In genomic region chrX:102720237-102721168, GRCh38 we compare ENCODE assay signal across 1 cellular context.
TF ChIP-seq lines count a peak whose summit lies in the region.

A gene with protein sequence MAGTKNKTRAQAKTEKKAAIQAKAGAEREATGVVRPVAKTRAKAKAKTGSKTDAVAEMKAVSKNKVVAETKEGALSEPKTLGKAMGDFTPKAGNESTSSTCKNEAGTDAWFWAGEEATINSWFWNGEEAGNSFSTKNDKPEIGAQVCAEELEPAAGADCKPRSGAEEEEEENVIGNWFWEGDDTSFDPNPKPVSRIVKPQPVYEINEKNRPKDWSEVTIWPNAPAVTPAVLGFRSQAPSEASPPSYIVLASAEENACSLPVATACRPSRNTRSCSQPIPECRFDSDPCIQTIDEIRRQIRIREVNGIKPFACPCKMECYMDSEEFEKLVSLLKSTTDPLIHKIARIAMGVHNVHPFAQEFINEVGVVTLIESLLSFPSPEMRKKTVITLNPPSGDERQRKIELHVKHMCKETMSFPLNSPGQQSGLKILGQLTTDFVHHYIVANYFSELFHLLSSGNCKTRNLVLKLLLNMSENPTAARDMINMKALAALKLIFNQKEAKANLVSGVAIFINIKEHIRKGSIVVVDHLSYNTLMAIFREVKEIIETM (plus strand): TSS chrX:102720743. CDS start chrX:102748996, 28,253 bp downstream.

TF ChIP-seq in K562, 482 proteins besides CTCF, POLR2A, EP300 and RAD21 (continues in another document):
- TF ChIP-seq, protein P1, sequence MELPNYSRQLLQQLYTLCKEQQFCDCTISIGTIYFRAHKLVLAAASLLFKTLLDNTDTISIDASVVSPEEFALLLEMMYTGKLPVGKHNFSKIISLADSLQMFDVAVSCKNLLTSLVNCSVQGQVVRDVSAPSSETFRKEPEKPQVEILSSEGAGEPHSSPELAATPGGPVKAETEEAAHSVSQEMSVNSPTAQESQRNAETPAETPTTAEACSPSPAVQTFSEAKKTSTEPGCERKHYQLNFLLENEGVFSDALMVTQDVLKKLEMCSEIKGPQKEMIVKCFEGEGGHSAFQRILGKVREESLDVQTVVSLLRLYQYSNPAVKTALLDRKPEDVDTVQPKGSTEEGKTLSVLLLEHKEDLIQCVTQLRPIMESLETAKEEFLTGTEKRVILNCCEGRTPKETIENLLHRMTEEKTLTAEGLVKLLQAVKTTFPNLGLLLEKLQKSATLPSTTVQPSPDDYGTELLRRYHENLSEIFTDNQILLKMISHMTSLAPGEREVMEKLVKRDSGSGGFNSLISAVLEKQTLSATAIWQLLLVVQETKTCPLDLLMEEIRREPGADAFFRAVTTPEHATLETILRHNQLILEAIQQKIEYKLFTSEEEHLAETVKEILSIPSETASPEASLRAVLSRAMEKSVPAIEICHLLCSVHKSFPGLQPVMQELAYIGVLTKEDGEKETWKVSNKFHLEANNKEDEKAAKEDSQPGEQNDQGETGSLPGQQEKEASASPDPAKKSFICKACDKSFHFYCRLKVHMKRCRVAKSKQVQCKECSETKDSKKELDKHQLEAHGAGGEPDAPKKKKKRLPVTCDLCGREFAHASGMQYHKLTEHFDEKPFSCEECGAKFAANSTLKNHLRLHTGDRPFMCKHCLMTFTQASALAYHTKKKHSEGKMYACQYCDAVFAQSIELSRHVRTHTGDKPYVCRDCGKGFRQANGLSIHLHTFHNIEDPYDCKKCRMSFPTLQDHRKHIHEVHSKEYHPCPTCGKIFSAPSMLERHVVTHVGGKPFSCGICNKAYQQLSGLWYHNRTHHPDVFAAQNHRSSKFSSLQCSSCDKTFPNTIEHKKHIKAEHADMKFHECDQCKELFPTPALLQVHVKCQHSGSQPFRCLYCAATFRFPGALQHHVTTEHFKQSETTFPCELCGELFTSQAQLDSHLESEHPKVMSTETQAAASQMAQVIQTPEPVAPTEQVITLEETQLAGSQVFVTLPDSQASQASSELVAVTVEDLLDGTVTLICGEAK (IDR thresholded peaks at IDR 0.05): no peak
- TF ChIP-seq, protein P1 (CRISPR knock-in tag; IDR thresholded peaks at IDR 0.05): no peak
- TF ChIP-seq ZNF274 (IDR thresholded peaks at IDR 0.05; ENCODE audit: borderline replicate concordance, low read depth, low read length): no peak
- no peak for TF ChIP-seq SRSF7 (optimal IDR thresholded peaks at IDR 0.05; ENCODE audit: low read depth, low read length)
- peak; percentile 79 for TF ChIP-seq SIN3B (IDR thresholded peaks at IDR 0.05; ENCODE audit: low read depth)
- TF ChIP-seq HDAC1 (IDR thresholded peaks at IDR 0.05): peak in 1 of 2 experiments; percentile 67; a peak in 1 of 4 replicates
- no peak for TF ChIP-seq ZNF644 (tag; IDR thresholded peaks at IDR 0.05; ENCODE audit: low read depth)
- TF ChIP-seq IRF2 (CRISPR knock-in tag; IDR thresholded peaks at IDR 0.05): no peak
- TF ChIP-seq, protein P2, sequence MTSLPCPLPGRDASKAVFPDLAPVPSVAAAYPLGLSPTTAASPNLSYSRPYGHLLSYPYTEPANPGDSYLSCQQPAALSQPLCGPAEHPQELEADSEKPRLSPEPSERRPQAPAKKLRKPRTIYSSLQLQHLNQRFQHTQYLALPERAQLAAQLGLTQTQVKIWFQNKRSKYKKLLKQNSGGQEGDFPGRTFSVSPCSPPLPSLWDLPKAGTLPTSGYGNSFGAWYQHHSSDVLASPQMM (CRISPR knock-in tag; IDR thresholded peaks at IDR 0.05): no peak
- no peak for TF ChIP-seq RBBP5 (IDR thresholded peaks at IDR 0.05; ENCODE audit: borderline replicate concordance, insufficient read depth, low read length, poor library complexity, severe bottlenecking)
- TF ChIP-seq RUNX1 (IDR thresholded peaks at IDR 0.05; ENCODE audit: low read depth): no peak
- 0 out of 2 replicates have a peak, but pooled peaks have one; percentile 14 for TF ChIP-seq MITF (IDR thresholded peaks at IDR 0.05)
- TF ChIP-seq SMARCE1 (IDR thresholded peaks at IDR 0.05): no peak
- peak in 1 of 2 experiments; percentile 31 for TF ChIP-seq AFF1 (IDR thresholded peaks at IDR 0.05; ENCODE audit: low read depth in 1 of 2, partially characterized antibody in 2 of 2)
- TF ChIP-seq, protein P3, sequence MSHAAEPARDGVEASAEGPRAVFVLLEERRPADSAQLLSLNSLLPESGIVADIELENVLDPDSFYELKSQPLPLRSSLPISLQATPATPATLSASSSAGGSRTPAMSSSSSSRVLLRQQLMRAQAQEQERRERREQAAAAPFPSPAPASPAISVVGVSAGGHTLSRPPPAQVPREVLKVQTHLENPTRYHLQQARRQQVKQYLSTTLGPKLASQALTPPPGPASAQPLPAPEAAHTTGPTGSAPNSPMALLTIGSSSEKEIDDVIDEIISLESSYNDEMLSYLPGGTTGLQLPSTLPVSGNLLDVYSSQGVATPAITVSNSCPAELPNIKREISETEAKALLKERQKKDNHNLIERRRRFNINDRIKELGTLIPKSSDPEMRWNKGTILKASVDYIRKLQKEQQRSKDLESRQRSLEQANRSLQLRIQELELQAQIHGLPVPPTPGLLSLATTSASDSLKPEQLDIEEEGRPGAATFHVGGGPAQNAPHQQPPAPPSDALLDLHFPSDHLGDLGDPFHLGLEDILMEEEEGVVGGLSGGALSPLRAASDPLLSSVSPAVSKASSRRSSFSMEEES (CRISPR knock-in tag; IDR thresholded peaks at IDR 0.05): peak; percentile 96
- TF ChIP-seq E2F6 (IDR thresholded peaks at IDR 0.05; ENCODE audit: borderline replicate concordance in 1 of 2, extremely low read depth in 1 of 2, insufficient read depth in 1 of 2, insufficient read length in 1 of 2, low read depth in 1 of 2, low read length in 1 of 2, poor library complexity in 1 of 2, severe bottlenecking in 1 of 2): peak; percentile 41 to 63
- TF ChIP-seq TAF9B (IDR thresholded peaks at IDR 0.05; ENCODE audit: partially characterized antibody): peak; percentile 35
- TF ChIP-seq ZNF212 (CRISPR knock-in tag; IDR thresholded peaks at IDR 0.05): no peak
- no peak for TF ChIP-seq FIP1L1 (IDR thresholded peaks at IDR 0.05; ENCODE audit: low read depth, low read length, poor library complexity, severe bottlenecking)
- TF ChIP-seq, protein P4, sequence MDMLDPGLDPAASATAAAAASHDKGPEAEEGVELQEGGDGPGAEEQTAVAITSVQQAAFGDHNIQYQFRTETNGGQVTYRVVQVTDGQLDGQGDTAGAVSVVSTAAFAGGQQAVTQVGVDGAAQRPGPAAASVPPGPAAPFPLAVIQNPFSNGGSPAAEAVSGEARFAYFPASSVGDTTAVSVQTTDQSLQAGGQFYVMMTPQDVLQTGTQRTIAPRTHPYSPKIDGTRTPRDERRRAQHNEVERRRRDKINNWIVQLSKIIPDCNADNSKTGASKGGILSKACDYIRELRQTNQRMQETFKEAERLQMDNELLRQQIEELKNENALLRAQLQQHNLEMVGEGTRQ (CRISPR knock-in tag; IDR thresholded peaks at IDR 0.05): peak; percentile 99
- TF ChIP-seq, protein P5, sequence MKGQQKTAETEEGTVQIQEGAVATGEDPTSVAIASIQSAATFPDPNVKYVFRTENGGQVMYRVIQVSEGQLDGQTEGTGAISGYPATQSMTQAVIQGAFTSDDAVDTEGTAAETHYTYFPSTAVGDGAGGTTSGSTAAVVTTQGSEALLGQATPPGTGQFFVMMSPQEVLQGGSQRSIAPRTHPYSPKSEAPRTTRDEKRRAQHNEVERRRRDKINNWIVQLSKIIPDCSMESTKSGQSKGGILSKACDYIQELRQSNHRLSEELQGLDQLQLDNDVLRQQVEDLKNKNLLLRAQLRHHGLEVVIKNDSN (CRISPR knock-in tag; IDR thresholded peaks at IDR 0.05): peak; percentile 96
- no peak for TF ChIP-seq AFF4 (CRISPR knock-in tag; IDR thresholded peaks at IDR 0.05)
- no peak for TF ChIP-seq NCOR1 (IDR thresholded peaks at IDR 0.05)
- TF ChIP-seq ZFX (CRISPR knock-in tag; IDR thresholded peaks at IDR 0.05): no peak
- no peak for TF ChIP-seq NONO (IDR thresholded peaks at IDR 0.05; ENCODE audit: low read depth in 2 of 2, low read length in 1 of 2)
- no peak for TF ChIP-seq TSC22D4 (tag; IDR thresholded peaks at IDR 0.05)
- TF ChIP-seq PHF20 (IDR thresholded peaks at IDR 0.05; ENCODE audit: partially characterized antibody): peak; percentile 97
